8 cellular contexts compared by ENCODE assay signal in the genomic region with DNA sequence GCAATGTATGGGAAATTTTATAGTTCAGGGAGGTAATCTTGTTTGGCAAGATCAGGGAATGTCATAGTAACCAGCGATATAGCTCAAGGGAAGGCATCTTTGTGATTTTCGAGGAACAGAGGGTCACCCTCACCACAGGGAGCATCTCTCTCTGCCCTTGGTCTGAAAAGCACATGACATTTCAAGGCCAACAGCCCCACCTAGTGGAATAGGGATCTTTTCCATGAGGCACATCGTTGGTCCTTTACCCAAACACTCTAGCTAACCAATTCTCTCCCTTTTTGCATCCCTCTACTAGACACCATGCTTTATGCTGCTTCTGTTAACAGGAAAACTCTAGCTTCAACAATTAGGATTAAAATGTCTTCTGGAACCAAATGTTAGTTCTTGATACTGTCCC.
A peak's percentile ranks its signal among the peaks of the same experiment; 100 is the strongest.
DNase-seq lines count a peak whose midpoint lies in the region; ATAC-seq, FAIRE-seq and TF ChIP-seq lines count a peak whose summit lies in the region.

No MANE protein-coding gene starts in this region.

- peak; percentile 81 to 87 for TF ChIP-seq RAD21 in liver (IDR thresholded peaks at IDR 0.05)

- H3K9me3 Mint-ChIP-seq in activated T-cell treated with anti-CD3 and anti-CD28 coated beads, Interleukin-2, amount 50 U/mL, for 24 hours = peaks cover 35% of the 10 kb centered on the region
- H3K9me3 Mint-ChIP-seq in activated T-helper 1 cell treated with anti-CD3 and anti-CD28 coated beads, Interleukin-12 subunit alpha, Interleukin-12 subunit beta, Interleukin-2, Interleukin-4 antibody, amounts not matched to agents 30 ng/mL and 10 ng/mL and 1 ng/mL, durations not matched to agents 14 hours and 24 hours and 36 hours = peaks cover 10% of the 10 kb centered on the region

- H3K36me3 Mint-ChIP-seq in activated T-cell treated with anti-CD3 and anti-CD28 coated beads, Interleukin-2, amount 50 U/mL, for 24 hours (ENCODE audit: low read depth) = peaks cover 6% of the 10 kb centered on the region
- H3K36me3 Mint-ChIP-seq in activated T-helper 1 cell treated with anti-CD3 and anti-CD28 coated beads, Interleukin-12 subunit alpha, Interleukin-12 subunit beta, Interleukin-2, Interleukin-4 antibody, amounts not matched to agents 30 ng/mL and 10 ng/mL and 1 ng/mL, durations not matched to agents 14 hours and 24 hours and 36 hours (ENCODE audit: low read depth) = no peaks in the 10 kb centered on the region

- H3K9ac ChIP-seq in liver (ENCODE audit: low read depth in 1 of 2, low read length in 2 of 2) = no peak overlapping the region

- H3K4me3 ChIP-seq in liver (ENCODE audit: low read depth in 1 of 3, low read length in 3 of 3) (no peak overlapping the region), lower lobe of right lung (no peak overlapping the region)

- H3K9me3 ChIP-seq in liver (ENCODE audit: control insufficient read depth in 4 of 4, low read length in 3 of 4) (no peaks in the 10 kb centered on the region), lower lobe of right lung (peaks cover 17% of the 10 kb centered on the region)

- no peaks in the 10 kb centered on the region for H3K36me3 ChIP-seq in liver (ENCODE audit: control insufficient read depth in 4 of 4, insufficient read depth in 3 of 4, low read depth in 1 of 4, low read length in 3 of 4)
- no peaks in the 10 kb centered on the region for H3K36me3 ChIP-seq in lower lobe of right lung

- H3K4me1 Mint-ChIP-seq in activated T-cell treated with anti-CD3 and anti-CD28 coated beads, Interleukin-2, amount 50 U/mL, for 24 hours (ENCODE audit: low read depth) = no peaks in the 10 kb centered on the region
- no peaks in the 10 kb centered on the region for H3K4me1 Mint-ChIP-seq in activated T-helper 1 cell treated with anti-CD3 and anti-CD28 coated beads, Interleukin-12 subunit alpha, Interleukin-12 subunit beta, Interleukin-2, Interleukin-4 antibody, amounts not matched to agents 30 ng/mL and 10 ng/mL and 1 ng/mL, durations not matched to agents 14 hours and 24 hours and 36 hours (ENCODE audit: low read depth)

- no peak for ATAC-seq in lower lobe of right lung
- no peak for ATAC-seq in Right ventricle myocardium superior (ENCODE audit: poor library complexity)

- intact Hi-C loops in activated T-helper 1 cell treated with anti-CD3 and anti-CD28 coated beads, Interleukin-12 subunit alpha, Interleukin-12 subunit beta, Interleukin-2, Interleukin-4 antibody, amounts not matched to agents 30 ng/mL and 10 ng/mL and 1 ng/mL, durations not matched to agents 14 hours and 24 hours and 36 hours (cut with micrococcal nuclease) = loop anchor here (1.0 to 2.0 kb wide), 2 partner anchors 334 to 342 kb away; no protein-coding TSS in a partner anchor
- intact Hi-C loops in lower lobe of right lung (cut with DNase I) = no loop called here
- intact Hi-C loops in Right ventricle myocardium superior (cut with DNase I) = no loop called here

- no peak overlapping the region for H3K27ac Mint-ChIP-seq in activated T-cell treated with anti-CD3 and anti-CD28 coated beads, Interleukin-2, amount 50 U/mL, for 24 hours
- no peak overlapping the region for H3K27ac Mint-ChIP-seq in activated T-helper 1 cell treated with anti-CD3 and anti-CD28 coated beads, Interleukin-12 subunit alpha, Interleukin-12 subunit beta, Interleukin-2, Interleukin-4 antibody, amounts not matched to agents 30 ng/mL and 10 ng/mL and 1 ng/mL, durations not matched to agents 14 hours and 24 hours and 36 hours

- WGBS in liver = 48% methylated on average over 3 of the region's 3 CpGs

- TF ChIP-seq CTCF in liver (IDR thresholded peaks at IDR 0.05; ENCODE audit: low read depth, low read length, missing input control) (peak; percentile 57), lower lobe of right lung (IDR thresholded peaks at IDR 0.05) (no peak)

- no peaks in the 10 kb centered on the region for H3K27me3 Mint-ChIP-seq in activated T-cell treated with anti-CD3 and anti-CD28 coated beads, Interleukin-2, amount 50 U/mL, for 24 hours
- H3K27me3 Mint-ChIP-seq in activated T-helper 1 cell treated with anti-CD3 and anti-CD28 coated beads, Interleukin-12 subunit alpha, Interleukin-12 subunit beta, Interleukin-2, Interleukin-4 antibody, amounts not matched to agents 30 ng/mL and 10 ng/mL and 1 ng/mL, durations not matched to agents 14 hours and 24 hours and 36 hours (ENCODE audit: insufficient read depth) = no peaks in the 10 kb centered on the region

- H3K4me1 ChIP-seq in liver (ENCODE audit: control insufficient read depth in 4 of 4, insufficient read depth in 4 of 4, low read length in 3 of 4) = no peaks in the 10 kb centered on the region
- no peaks in the 10 kb centered on the region for H3K4me1 ChIP-seq in lower lobe of right lung

- FAIRE-seq in H54 (lab: Jason Lieb, UNC) = peak; percentile 57

- DNase-seq in activated T-cell treated with anti-CD3 and anti-CD28 coated beads for 1 hour (ENCODE audit: low read depth) (peak; percentile 5), H54 (ENCODE audit: insufficient read length, low spot score) (peak; percentile 0), NCI-H1694 (lab: John Stamatoyannopoulos, UW) (peak; percentile 7), lower lobe of right lung (no peak), Right ventricle myocardium superior (no peak)
- DNase-seq in activated T-cell treated with anti-CD3 and anti-CD28 coated beads, Interleukin-2, amount 50 U/mL, for 24 hours = no peak
- DNase-seq in activated T-helper 1 cell treated with anti-CD3 and anti-CD28 coated beads, Interleukin-12 subunit alpha, Interleukin-12 subunit beta, Interleukin-2, Interleukin-4 antibody, amounts not matched to agents 30 ng/mL and 10 ng/mL and 1 ng/mL, durations not matched to agents 14 hours and 24 hours and 36 hours (ENCODE audit: low spot score) = peak; percentile 8

- no peak overlapping the region for H3K4me3 Mint-ChIP-seq in activated T-cell treated with anti-CD3 and anti-CD28 coated beads, Interleukin-2, amount 50 U/mL, for 24 hours
- H3K4me3 Mint-ChIP-seq in activated T-helper 1 cell treated with anti-CD3 and anti-CD28 coated beads, Interleukin-12 subunit alpha, Interleukin-12 subunit beta, Interleukin-2, Interleukin-4 antibody, amounts not matched to agents 30 ng/mL and 10 ng/mL and 1 ng/mL, durations not matched to agents 14 hours and 24 hours and 36 hours = no peak overlapping the region

- H3K27ac ChIP-seq in liver (ENCODE audit: low read depth in 1 of 2, low read length in 2 of 2) = no peak overlapping the region
- no peak overlapping the region for H3K27ac ChIP-seq in lower lobe of right lung

- no peaks in the 10 kb centered on the region for H3K27me3 ChIP-seq in liver (ENCODE audit: control insufficient read depth in 4 of 4, insufficient read depth in 4 of 4, low read length in 3 of 4)
- no peaks in the 10 kb centered on the region for H3K27me3 ChIP-seq in lower lobe of right lung (ENCODE audit: low read depth)

- TF ChIP-seq POLR2A in H54 (IDR thresholded peaks at IDR 0.05; ENCODE audit: low read depth, low read length) = no peak

TF ChIP-seq in liver, 16 proteins besides CTCF, POLR2A, EP300 and RAD21:
- TF ChIP-seq YY1 (IDR thresholded peaks at IDR 0.05) = no peak
- TF ChIP-seq, protein P1, sequence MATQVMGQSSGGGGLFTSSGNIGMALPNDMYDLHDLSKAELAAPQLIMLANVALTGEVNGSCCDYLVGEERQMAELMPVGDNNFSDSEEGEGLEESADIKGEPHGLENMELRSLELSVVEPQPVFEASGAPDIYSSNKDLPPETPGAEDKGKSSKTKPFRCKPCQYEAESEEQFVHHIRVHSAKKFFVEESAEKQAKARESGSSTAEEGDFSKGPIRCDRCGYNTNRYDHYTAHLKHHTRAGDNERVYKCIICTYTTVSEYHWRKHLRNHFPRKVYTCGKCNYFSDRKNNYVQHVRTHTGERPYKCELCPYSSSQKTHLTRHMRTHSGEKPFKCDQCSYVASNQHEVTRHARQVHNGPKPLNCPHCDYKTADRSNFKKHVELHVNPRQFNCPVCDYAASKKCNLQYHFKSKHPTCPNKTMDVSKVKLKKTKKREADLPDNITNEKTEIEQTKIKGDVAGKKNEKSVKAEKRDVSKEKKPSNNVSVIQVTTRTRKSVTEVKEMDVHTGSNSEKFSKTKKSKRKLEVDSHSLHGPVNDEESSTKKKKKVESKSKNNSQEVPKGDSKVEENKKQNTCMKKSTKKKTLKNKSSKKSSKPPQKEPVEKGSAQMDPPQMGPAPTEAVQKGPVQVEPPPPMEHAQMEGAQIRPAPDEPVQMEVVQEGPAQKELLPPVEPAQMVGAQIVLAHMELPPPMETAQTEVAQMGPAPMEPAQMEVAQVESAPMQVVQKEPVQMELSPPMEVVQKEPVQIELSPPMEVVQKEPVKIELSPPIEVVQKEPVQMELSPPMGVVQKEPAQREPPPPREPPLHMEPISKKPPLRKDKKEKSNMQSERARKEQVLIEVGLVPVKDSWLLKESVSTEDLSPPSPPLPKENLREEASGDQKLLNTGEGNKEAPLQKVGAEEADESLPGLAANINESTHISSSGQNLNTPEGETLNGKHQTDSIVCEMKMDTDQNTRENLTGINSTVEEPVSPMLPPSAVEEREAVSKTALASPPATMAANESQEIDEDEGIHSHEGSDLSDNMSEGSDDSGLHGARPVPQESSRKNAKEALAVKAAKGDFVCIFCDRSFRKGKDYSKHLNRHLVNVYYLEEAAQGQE (IDR thresholded peaks at IDR 0.05) = no peak
- TF ChIP-seq SP1 (IDR thresholded peaks at IDR 0.05) = no peak
TF ChIP-seq in liver: peak in this region for 0.

Comparison
In these comparisons a context has a peak if more than half of its experiments do, and no peak if none do; other contexts are left out.
1. DNase-seq: peak in activated T-cell treated with anti-CD3 and anti-CD28 coated beads for 1 hour (single experiment), H54 (single experiment), NCI-H1694 (single experiment) and activated T-helper 1 cell treated with anti-CD3 and anti-CD28 coated beads, Interleukin-12 subunit alpha, Interleukin-12 subunit beta, Interleukin-2, Interleukin-4 antibody, amounts not matched to agents 30 ng/mL and 10 ng/mL and 1 ng/mL, durations not matched to agents 14 hours and 24 hours and 36 hours (single experiment); none in activated T-cell treated with anti-CD3 and anti-CD28 coated beads, Interleukin-2, amount 50 U/mL, for 24 hours (single experiment), lower lobe of right lung (single experiment) and Right ventricle myocardium superior (single experiment).